ENCODE assay signal across 20 cellular contexts in genomic region chr2:8586397-8587051, GRCh38.
DNase-seq lines count a peak whose midpoint lies in the region; ATAC-seq and TF ChIP-seq lines count a peak whose summit lies in the region.
"Had no signal": no experiment of that assay in that cellular context is flagged by ENCODE, and none has a peak within 500 bp of the region (broad histone marks: within the 10 kb centered on the region; RNA-seq: fewer than 3 reads in every experiment).

No MANE protein-coding gene starts in this region.

- no peak for TF ChIP-seq POLR2A in GM18505 (IDR thresholded peaks at IDR 0.05; ENCODE audit: borderline replicate concordance, extremely low read depth, insufficient read depth, insufficient read length)

- DNase-seq in activated naive CD4-positive, alpha-beta T cell treated with anti-CD3 and anti-CD28 coated beads for 36 hours, result no peak
- DNase-seq in activated naive CD4-positive, alpha-beta T cell (lab: John Stamatoyannopoulos, UW), result no peak
- peak; percentile 41 for DNase-seq in H7
- DNase-seq in endodermal cell, result peak; percentile 54
- DNase-seq in SKM-1 treated with dmso at 0.1 percent for 144 hours (lab: John Stamatoyannopoulos, UW; ENCODE audit: unreplicated experiment), result no peak
- DNase-seq in HCEC 1CT, result no peak
- DNase-seq: ACHN; activated CD4-positive, alpha-beta T cell treated with anti-CD3 and anti-CD28 coated beads for 4 hours; foreskin keratinocyte; midbrain; MM.1S; nephron progenitor cell; small intestine had no signal

- no peak for TF ChIP-seq CTCF in endodermal cell (conservative IDR thresholded peaks at IDR 0.05)

- no peak overlapping the region for H3K4me3 ChIP-seq in H7 (ENCODE audit: insufficient read depth, low read depth, low read length)
- H3K4me3 ChIP-seq in endodermal cell (ENCODE audit: low read length), result no peak overlapping the region
- H3K4me3 ChIP-seq: adrenal gland, prostate gland, SK-N-MC had no signal

- H3K27me3 Mint-ChIP-seq in activated naive CD4-positive, alpha-beta T cell treated with anti-CD3 and anti-CD28 coated beads for 36 hours (ENCODE audit: low read depth), result peaks cover 23% of the 10 kb centered on the region
- peaks cover 7% of the 10 kb centered on the region for H3K27me3 Mint-ChIP-seq in endodermal cell (ENCODE audit: insufficient read depth)
- peaks cover 27% of the 10 kb centered on the region for H3K27me3 Mint-ChIP-seq in stimulated activated naive CD8-positive, alpha-beta T cell treated with anti-CD3 and anti-CD28 coated beads, Interleukin-15, Interleukin-2, amounts not matched to agents 100 ng/mL and 50 ng/mL, for 24 hours

- H3K9me3 ChIP-seq in endodermal cell (ENCODE audit: control insufficient read depth, low read length), result no peaks in the 10 kb centered on the region
- H3K9me3 ChIP-seq: adrenal gland, prostate gland had no signal

- peaks cover 18% of the 10 kb centered on the region for H3K4me1 Mint-ChIP-seq in activated naive CD4-positive, alpha-beta T cell treated with anti-CD3 and anti-CD28 coated beads for 36 hours (ENCODE audit: low read depth)
- peaks cover 25% of the 10 kb centered on the region for H3K4me1 Mint-ChIP-seq in endodermal cell
- peaks cover 71% of the 10 kb centered on the region for H3K4me1 Mint-ChIP-seq in stimulated activated naive CD8-positive, alpha-beta T cell treated with anti-CD3 and anti-CD28 coated beads, Interleukin-15, Interleukin-2, amounts not matched to agents 100 ng/mL and 50 ng/mL, for 24 hours (ENCODE audit: low read depth)

- intact Hi-C loops in activated naive CD4-positive, alpha-beta T cell treated with anti-CD3 and anti-CD28 coated beads for 36 hours (cut with micrococcal nuclease), result loop anchor here (1.0 to 2.0 kb wide), 2 partner anchors 10 to 72 kb away; no protein-coding TSS in a partner anchor

- no peaks in the 10 kb centered on the region for H3K9me3 Mint-ChIP-seq in activated naive CD4-positive, alpha-beta T cell treated with anti-CD3 and anti-CD28 coated beads for 36 hours
- no peaks in the 10 kb centered on the region for H3K9me3 Mint-ChIP-seq in endodermal cell
- H3K9me3 Mint-ChIP-seq in stimulated activated naive CD8-positive, alpha-beta T cell treated with anti-CD3 and anti-CD28 coated beads, Interleukin-15, Interleukin-2, amounts not matched to agents 100 ng/mL and 50 ng/mL, for 24 hours, result no peaks in the 10 kb centered on the region
- H3K9me3 Mint-ChIP-seq: nephron progenitor cell had no signal

- CTCF ChIA-PET in activated naive CD4-positive, alpha-beta T cell treated with anti-CD3 and anti-CD28 coated beads for 36 hours (lab: Charles Lee), result interaction anchor here (0.6 to 1.2 kb wide), 3 partner anchors 33 to 72 kb away, joined by 3 to 5 read pairs (median 4); no protein-coding TSS in a partner anchor

- peaks cover 7% of the 10 kb centered on the region for H3K4me1 ChIP-seq in endodermal cell (ENCODE audit: control insufficient read depth, insufficient read depth, low read length)
- H3K4me1 ChIP-seq: foreskin keratinocyte had no signal

- H3K36me3 ChIP-seq in H7 (replicated peaks; ENCODE audit: control insufficient read depth, insufficient read depth, low read length) (no peaks in the 10 kb centered on the region), endodermal cell (ENCODE audit: control insufficient read depth, insufficient read depth, low read length) (no peaks in the 10 kb centered on the region)
- H3K36me3 ChIP-seq: adrenal gland, prostate gland had no signal

- no peak overlapping the region for H3K27ac ChIP-seq in endodermal cell (ENCODE audit: low read depth, low read length)
- H3K27ac ChIP-seq: adrenal gland, foreskin keratinocyte, prostate gland, SK-N-MC had no signal

- peaks cover 2% of the 10 kb centered on the region for H3K27me3 ChIP-seq in H7 (ENCODE audit: control insufficient read depth, insufficient read depth, low read length)
- no peaks in the 10 kb centered on the region for H3K27me3 ChIP-seq in endodermal cell (ENCODE audit: control insufficient read depth, insufficient read depth, low read length, poor library complexity, severe bottlenecking)
- H3K27me3 ChIP-seq: adrenal gland, foreskin keratinocyte had no signal

- H3K4me3 Mint-ChIP-seq in activated naive CD4-positive, alpha-beta T cell treated with anti-CD3 and anti-CD28 coated beads for 36 hours, result no peak overlapping the region
- no peak overlapping the region for H3K4me3 Mint-ChIP-seq in endodermal cell
- H3K4me3 Mint-ChIP-seq in stimulated activated naive CD8-positive, alpha-beta T cell treated with anti-CD3 and anti-CD28 coated beads, Interleukin-15, Interleukin-2, amounts not matched to agents 100 ng/mL and 50 ng/mL, for 24 hours, result no peak overlapping the region
- H3K4me3 Mint-ChIP-seq: CD4-positive, CD25-positive, alpha-beta regulatory T cell had no signal

- no peaks in the 10 kb centered on the region for H3K36me3 Mint-ChIP-seq in activated naive CD4-positive, alpha-beta T cell treated with anti-CD3 and anti-CD28 coated beads for 36 hours (ENCODE audit: low read depth)
- no peaks in the 10 kb centered on the region for H3K36me3 Mint-ChIP-seq in endodermal cell (ENCODE audit: low read depth)
- H3K36me3 Mint-ChIP-seq in stimulated activated naive CD8-positive, alpha-beta T cell treated with anti-CD3 and anti-CD28 coated beads, Interleukin-15, Interleukin-2, amounts not matched to agents 100 ng/mL and 50 ng/mL, for 24 hours (ENCODE audit: low read depth), result no peaks in the 10 kb centered on the region
- H3K36me3 Mint-ChIP-seq: CD4-positive, CD25-positive, alpha-beta regulatory T cell had no signal

- 91 to 94% methylated on average over 14 to 16 of the region's 16 CpGs for WGBS in endodermal cell (ENCODE audit: insufficient coverage in 1 of 2, insufficient read length in 1 of 2), 2 experiments

- no peak for ATAC-seq in GM18505 (IDR thresholded peaks at IDR 0.05; ENCODE audit: unreplicated experiment)
- ATAC-seq: foreskin keratinocyte, Panc1 had no signal

- no peak overlapping the region for H3K9ac ChIP-seq in endodermal cell (ENCODE audit: extremely low read depth, low read length, poor library complexity, severe bottlenecking)

- H3K27ac Mint-ChIP-seq in activated naive CD4-positive, alpha-beta T cell treated with anti-CD3 and anti-CD28 coated beads for 36 hours, result peak overlapping the region; percentile 77
- H3K27ac Mint-ChIP-seq in endodermal cell, result no peak overlapping the region
- peak overlapping the region; percentile 85 for H3K27ac Mint-ChIP-seq in stimulated activated naive CD8-positive, alpha-beta T cell treated with anti-CD3 and anti-CD28 coated beads, Interleukin-15, Interleukin-2, amounts not matched to agents 100 ng/mL and 50 ng/mL, for 24 hours
- H3K27ac Mint-ChIP-seq: CD4-positive, CD25-positive, alpha-beta regulatory T cell; nephron progenitor cell had no signal

Comparison
In these comparisons a context has a peak if more than half of its experiments do, and no peak if none do; other contexts are left out.
1. DNase-seq: peak in H7 (single experiment) and endodermal cell (single experiment); none in activated naive CD4-positive, alpha-beta T cell treated with anti-CD3 and anti-CD28 coated beads for 36 hours (single experiment), activated naive CD4-positive, alpha-beta T cell (0 of 4), SKM-1 treated with dmso at 0.1 percent for 144 hours (single experiment) and HCEC 1CT (single experiment).